33 cellular contexts compared by ENCODE assay signal in the genomic region with DNA sequence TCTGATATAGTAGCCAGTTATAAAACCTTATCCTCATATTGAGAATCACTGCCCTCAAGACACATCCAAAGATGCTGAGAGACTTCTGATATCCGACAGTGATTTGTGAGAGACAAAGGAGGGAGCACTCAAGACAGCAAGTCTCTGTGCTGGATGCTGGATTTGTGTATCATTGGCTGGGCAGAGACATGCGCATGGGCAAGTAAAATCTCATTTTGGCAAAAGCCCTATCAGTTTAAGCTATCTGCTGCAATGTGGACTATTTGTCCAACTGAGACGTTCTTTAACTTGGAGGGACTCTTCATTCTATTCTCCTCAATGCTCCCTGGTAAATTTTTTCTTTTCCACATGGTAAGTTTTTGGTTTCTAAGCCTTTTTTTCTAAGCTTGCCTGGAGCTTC.
DNase-seq lines count a peak whose midpoint lies in the region; ATAC-seq, FAIRE-seq and TF ChIP-seq lines count a peak whose summit lies in the region.
"Had no signal": no experiment of that assay in that cellular context is flagged by ENCODE, and none has a peak within 500 bp of the region (broad histone marks: within the 10 kb centered on the region; RNA-seq: fewer than 3 reads in every experiment).

No MANE protein-coding gene starts in this region.

- no peak overlapping the region for H2BK20ac ChIP-seq in H1 (ENCODE audit: low read length)

- H3K4me3 ChIP-seq in MM.1S (ENCODE audit: low read length) (no peak overlapping the region), K562 (no peak overlapping the region), H1 (ENCODE audit: extremely low read depth in 1 of 4, insufficient read depth in 2 of 4, low read depth in 3 of 4, low read length in 4 of 4) (no peak overlapping the region), thyroid gland (replicated peaks in 1 of 3) (no peak overlapping the region)
- H3K4me3 ChIP-seq: A549; BLaER1; BLaER1 treated with 17β-estradiol and CSF1 and Interleukin-3, amounts not matched to agents 10 nM and 100 nM had no signal

- FAIRE-seq in K562 (lab: Jason Lieb, UNC), result no peak
- no peak for FAIRE-seq in H1 (lab: Jason Lieb, UNC)
- FAIRE-seq: A204.1, A549, D721Med had no signal

- TF ChIP-seq POLR2A in K562 (conservative IDR thresholded peaks at IDR 0.05) (no peak), H1 (IDR thresholded peaks at IDR 0.05; ENCODE audit: control extremely low read depth in 1 of 2, low read depth in 2 of 2, low read length in 2 of 2) (no peak), thyroid gland (IDR thresholded peaks at IDR 0.05) (no peak)

- ATAC-seq in K562, result no peak
- ATAC-seq in GM18498 (IDR thresholded peaks at IDR 0.05; ENCODE audit: unreplicated experiment), result no peak
- ATAC-seq: A549; CD8-positive, alpha-beta T cell had no signal

- H3K4me1 ChIP-seq in MM.1S (ENCODE audit: low read length) (peaks cover 5% of the 10 kb centered on the region; the same call in 1 of the 2 replicates), K562 (replicated peaks in 1 of 2; ENCODE audit: control insufficient read depth in 2 of 2, insufficient read depth in 2 of 2, low read length in 2 of 2) (no peaks in the 10 kb centered on the region), H1 (replicated peaks in 1 of 4; ENCODE audit: control insufficient read depth in 3 of 4, insufficient read depth in 4 of 4, low read length in 3 of 4) (no peaks in the 10 kb centered on the region), thyroid gland (no peaks in the 10 kb centered on the region)
- H3K4me1 ChIP-seq: A549, BE2C, Caco-2 had no signal

- H3K4ac ChIP-seq in H1 (replicated peaks; ENCODE audit: insufficient read length, low read depth, low read length), result no peak overlapping the region

- no peak overlapping the region for H4K5ac ChIP-seq in H1 (ENCODE audit: insufficient read length, low read depth, low read length)

- no peak overlapping the region for H4K91ac ChIP-seq in H1 (replicated peaks; ENCODE audit: insufficient read length, low read length)

- H3K9me2 ChIP-seq in MM.1S (replicated peaks; ENCODE audit: insufficient read depth, low read length), result no peaks in the 10 kb centered on the region

- H3K9ac ChIP-seq in MM.1S (ENCODE audit: low read length) (no peak overlapping the region), K562 (ENCODE audit: insufficient read depth in 1 of 2, low read depth in 2 of 2, low read length in 2 of 2) (no peak overlapping the region), H1 (replicated peaks in 1 of 4; ENCODE audit: extremely low read depth in 1 of 4, low read depth in 3 of 4, low read length in 3 of 4) (no peak overlapping the region)
- H3K9ac ChIP-seq: BLaER1; BLaER1 treated with 17β-estradiol and CSF1 and Interleukin-3, amounts not matched to agents 10 nM and 100 nM had no signal

- CTCF ChIA-PET in K562 (lab: Yijun Ruan, JAX; ENCODE audit: low intra/inter-chr PET ratio), result no interaction called here
- CTCF ChIA-PET in H1 (lab: Charles Lee; ENCODE audit: partially characterized antibody), result interaction anchor here (0.6 to 1.2 kb wide), 3 partner anchors 9 to 150 kb away, joined by 3 to 4 read pairs (median 3); no protein-coding TSS in a partner anchor

- TF ChIP-seq EP300 in K562 (IDR thresholded peaks at IDR 0.05; ENCODE audit: low read length) (no peak), H1 (IDR thresholded peaks at IDR 0.05; ENCODE audit: borderline replicate concordance in 1 of 2, low read depth in 2 of 2, low read length in 2 of 2) (no peak)

- no peak overlapping the region for H3K27ac ChIP-seq in MM.1S (ENCODE audit: low read length)
- no peak overlapping the region for H3K27ac ChIP-seq in K562 (ENCODE audit: extremely low read depth, low read depth, low read length)
- no peak overlapping the region for H3K27ac ChIP-seq in H1 (ENCODE audit: low read depth, low read length)
- H3K27ac ChIP-seq in thyroid gland, result no peak overlapping the region
- H3K27ac ChIP-seq: 22Rv1; A549; BLaER1; BLaER1 treated with 17β-estradiol and CSF1 and Interleukin-3, amounts not matched to agents 10 nM and 100 nM; C4-2B had no signal

- no peak overlapping the region for H2AK5ac ChIP-seq in H1 (ENCODE audit: low read depth, low read length)

- no peaks in the 10 kb centered on the region for H3K9me1 ChIP-seq in K562 (ENCODE audit: control insufficient read depth, insufficient read depth, low read length)

- POLR2A ChIA-PET in K562 (lab: Yijun Ruan, JAX) (interaction anchor here (0.7 to 2.0 kb wide), 3 partner anchors 10 to 64 kb away, joined by 3 to 4 read pairs (median 3); no protein-coding TSS in a partner anchor), H1 (lab: Charles Lee; ENCODE audit: partially characterized antibody) (no interaction called here)

- H2BK120ac ChIP-seq in H1 (replicated peaks; ENCODE audit: low read depth, low read length), result no peak overlapping the region

- H3K9me3 ChIP-seq in MM.1S (replicated peaks; ENCODE audit: insufficient read depth, low read length), result no peaks in the 10 kb centered on the region
- H3K9me3 ChIP-seq in K562 (replicated peaks; ENCODE audit: control insufficient read depth, insufficient read depth, low read depth, low read length), result no peaks in the 10 kb centered on the region
- no peaks in the 10 kb centered on the region for H3K9me3 ChIP-seq in H1 (ENCODE audit: insufficient read depth in 2 of 2, low read depth in 1 of 2, low read length in 1 of 2)
- no peaks in the 10 kb centered on the region for H3K9me3 ChIP-seq in thyroid gland
- H3K9me3 ChIP-seq: A549, BE2C, BLaER1, Caco-2 had no signal

- BruUV-seq in K562 (replicated peaks; lab: Mats Ljungman, UMichigan), result no TSS peak

- H3K4me2 ChIP-seq in MM.1S (ENCODE audit: low read depth, low read length) (no peak overlapping the region), K562 (ENCODE audit: insufficient read depth, low read length) (no peak overlapping the region), H1 (ENCODE audit: insufficient read depth in 1 of 2, low read depth in 2 of 2, low read length in 2 of 2) (no peak overlapping the region)
- H3K4me2 ChIP-seq: A549; BLaER1; BLaER1 treated with 17β-estradiol and CSF1 and Interleukin-3, amounts not matched to agents 10 nM and 100 nM had no signal

- DNase-seq in MM.1S, result peak; percentile 2
- DNase-seq in K562 (ENCODE audit: extremely low read depth in 1 of 4, low spot score in 3 of 4), result no peak
- no peak for DNase-seq in H1 (ENCODE audit: low read depth in 1 of 2, low spot score in 2 of 2)
- no peak for DNase-seq in medulla oblongata (ENCODE audit: extremely low spot score)
- no peak for DNase-seq in thyroid gland
- DNase-seq: 8988T; ACHN; AML-193; BE2C; C1 segment of cervical spinal cord; Caco-2; Calu3; CD4-positive, alpha-beta memory T cell; CD4-positive, alpha-beta T cell; CD4-positive, CD25-positive, alpha-beta regulatory T cell; CD8-positive, alpha-beta memory T cell; CD8-positive, alpha-beta T cell; COR-L47; DMS 273 treated with DMSO at 0.1 percent for 48 hours; DMS153; DMS53; DMS79; DMS79 treated with DMSO at 0.1 percent for 48 hours; DND-41; EL had no signal

- H3K56ac ChIP-seq in H1 (replicated peaks; ENCODE audit: insufficient read length, low read depth, low read length), result no peak overlapping the region

- 5% methylated on average over 3 of the region's 3 CpGs for WGBS in K562 (ENCODE audit: insufficient coverage, low coverage, missing lambda C conversion rate)
- WGBS in H1 (ENCODE audit: extremely low coverage in 1 of 2, insufficient coverage in 1 of 2, insufficient read length in 1 of 2, insufficient replicate concordance in 2 of 2, low coverage in 1 of 2, low lambda C conversion rate in 2 of 2, missing lambda C conversion rate in 1 of 2), 2 experiments, result 92% methylated on average over 3 of the region's 3 CpGs; no CpG with 5 or more reads in 1 of the 2 experiments
- WGBS in thyroid gland, 2 donors, result 88 to 91% methylated on average over 3 of the region's 3 CpGs

- in situ Hi-C loops in K562 (cut with MboI), result no loop called here

- TF ChIP-seq RAD21 in K562 (CRISPR knock-in tag; conservative IDR thresholded peaks at IDR 0.05 in 1 of 2, IDR thresholded peaks at IDR 0.05 in 1 of 2) (no peak), H1 (IDR thresholded peaks at IDR 0.05 in 1 of 2, conservative IDR thresholded peaks at IDR 0.05 in 1 of 2; ENCODE audit: low read depth in 2 of 2, low read length in 2 of 2) (no peak)

- TF ChIP-seq CTCF in MM.1S (IDR thresholded peaks at IDR 0.05; ENCODE audit: low read length), result no peak
- no peak for TF ChIP-seq CTCF in K562 (IDR thresholded peaks at IDR 0.05 in 2 of 3, conservative IDR thresholded peaks at IDR 0.05 in 1 of 3; ENCODE audit: insufficient read depth in 2 of 3, low read depth in 1 of 3, low read length in 3 of 3)
- no peak for TF ChIP-seq CTCF in H1 (IDR thresholded peaks at IDR 0.05; ENCODE audit: control extremely low read depth in 1 of 3, insufficient read depth in 1 of 3, low read depth in 1 of 3, low read length in 3 of 3)
- no peak for TF ChIP-seq CTCF in thyroid gland (IDR thresholded peaks at IDR 0.05)

- no peaks in the 10 kb centered on the region for H3K27me3 ChIP-seq in MM.1S (replicated peaks; ENCODE audit: insufficient read depth, low read length)
- peaks cover 0 to 7% of the 10 kb centered on the region in 2 experiments; a peak in 1 of 5 replicates for H3K27me3 ChIP-seq in K562 (ENCODE audit: control insufficient read depth in 2 of 2, insufficient read depth in 2 of 2, low read length in 2 of 2)
- no peaks in the 10 kb centered on the region for H3K27me3 ChIP-seq in H1 (replicated peaks in 1 of 4; ENCODE audit: control insufficient read depth in 3 of 4, extremely low read depth in 1 of 4, insufficient read depth in 3 of 4, low read length in 3 of 4)
- no peaks in the 10 kb centered on the region for H3K27me3 ChIP-seq in thyroid gland
- H3K27me3 ChIP-seq: BE2C; BLaER1; BLaER1 treated with 17β-estradiol and CSF1 and Interleukin-3, amounts not matched to agents 10 nM and 100 nM had no signal

- H3K79me1 ChIP-seq in H1 (ENCODE audit: low read depth, low read length), result no peaks in the 10 kb centered on the region

- no peak overlapping the region for H3K14ac ChIP-seq in H1 (ENCODE audit: insufficient read length)

- H3K79me2 ChIP-seq in MM.1S (ENCODE audit: low read length) (no peaks in the 10 kb centered on the region), K562 (ENCODE audit: control insufficient read depth, insufficient read depth, low read length) (no peaks in the 10 kb centered on the region), H1 (ENCODE audit: control insufficient read depth in 1 of 2, insufficient read depth in 2 of 2, low read length in 2 of 2) (no peaks in the 10 kb centered on the region)

- intact Hi-C loops in K562 (cut with micrococcal nuclease), result no loop called here
- intact Hi-C loops in thyroid gland (cut with DNase I), result no loop called here

- H3K23ac ChIP-seq in H1 (ENCODE audit: insufficient read length), result no peak overlapping the region

- H2AFZ ChIP-seq in MM.1S (ENCODE audit: low read length) (no peak overlapping the region), K562 (ENCODE audit: low read depth, low read length) (no peak overlapping the region), H1 (ENCODE audit: low read length) (0 out of 2 replicates have a peak overlapping the region, but pooled peaks have one; percentile 43)

- no peaks in the 10 kb centered on the region for H3K36me3 ChIP-seq in MM.1S (replicated peaks; ENCODE audit: insufficient read depth, low read length)
- H3K36me3 ChIP-seq in K562 (ENCODE audit: control insufficient read depth, insufficient read depth, low read length), result no peaks in the 10 kb centered on the region
- H3K36me3 ChIP-seq in H1 (ENCODE audit: control insufficient read depth in 2 of 4, insufficient read depth in 4 of 4, low read length in 3 of 4), result no peaks in the 10 kb centered on the region; a peak in 1 of 8 replicates
- no peaks in the 10 kb centered on the region for H3K36me3 ChIP-seq in thyroid gland
- H3K36me3 ChIP-seq: BE2C; BLaER1; BLaER1 treated with 17β-estradiol and CSF1 and Interleukin-3, amounts not matched to agents 10 nM and 100 nM had no signal

- H3K23me2 ChIP-seq in H1 (ENCODE audit: low read depth, low read length), result no peaks in the 10 kb centered on the region

- H4K8ac ChIP-seq in H1 (ENCODE audit: extremely low read depth, insufficient read depth, low read length), result no peak overlapping the region

- H4K20me1 ChIP-seq in MM.1S (ENCODE audit: insufficient read depth, low read length), result no peaks in the 10 kb centered on the region
- no peaks in the 10 kb centered on the region for H4K20me1 ChIP-seq in K562 (replicated peaks; ENCODE audit: control insufficient read depth, insufficient read depth, low read length)
- no peaks in the 10 kb centered on the region for H4K20me1 ChIP-seq in H1 (replicated peaks in 1 of 2; ENCODE audit: control insufficient read depth in 1 of 2, insufficient read depth in 2 of 2, low read length in 2 of 2)
- H4K20me1 ChIP-seq: BLaER1; BLaER1 treated with 17β-estradiol and CSF1 and Interleukin-3, amounts not matched to agents 10 nM and 100 nM had no signal

- no peak overlapping the region for H2BK12ac ChIP-seq in H1 (ENCODE audit: low read depth, low read length)

- no peak overlapping the region for H2BK5ac ChIP-seq in H1 (ENCODE audit: low read depth, low read length)

- H3F3A ChIP-seq in MM.1S (ENCODE audit: insufficient read depth, low read length), result peaks cover 6% of the 10 kb centered on the region; the same call in 1 of the 2 replicates

- no peak overlapping the region for H3K18ac ChIP-seq in H1 (ENCODE audit: extremely low read depth, low read length)

- H2BK15ac ChIP-seq in H1 (ENCODE audit: low read length), result no peak overlapping the region
